ENCODE assay signal across 18 cellular contexts in the genomic region with DNA sequence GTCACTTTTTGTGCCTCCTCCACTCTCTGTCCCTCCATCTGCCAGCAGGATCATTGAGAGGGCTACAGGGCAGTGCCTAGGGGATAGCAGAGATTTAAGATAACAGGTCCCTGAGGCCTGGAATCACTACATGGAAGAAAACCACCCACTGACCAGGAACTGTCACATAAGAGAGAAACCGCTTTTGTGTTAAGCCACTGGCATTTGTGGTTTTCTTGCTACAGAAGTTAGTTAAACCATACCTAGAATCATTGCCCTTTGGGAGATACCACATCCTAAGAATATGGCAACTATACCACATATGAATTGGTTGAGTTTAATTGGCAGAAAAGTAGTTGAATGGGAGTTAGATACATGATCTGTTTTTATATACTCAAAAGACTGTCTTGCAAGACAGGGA.
"Had no signal": no experiment of that assay in that cellular context is flagged by ENCODE, and none has a peak within 500 bp of the region (broad histone marks: within the 10 kb centered on the region; RNA-seq: fewer than 3 reads in every experiment).

No MANE protein-coding gene starts in this region.

- H3K27ac Mint-ChIP-seq: activated naive CD4-positive, alpha-beta T cell treated with anti-CD3 and anti-CD28 coated beads, Interleukin-2, amount 50 U/mL, for 72 hours; brain had no signal

- H3K36me3 Mint-ChIP-seq: activated naive CD4-positive, alpha-beta T cell treated with anti-CD3 and anti-CD28 coated beads, Interleukin-2, amount 50 U/mL, for 72 hours; brain had no signal

- DNase-seq: activated CD4-positive, alpha-beta T cell treated with anti-CD3 and anti-CD28 coated beads, Interleukin-2, amount 50 U/mL, for 1 hour; activated effector memory CD4-positive, alpha-beta T cell treated with Interleukin-2 at 50 U/mL for 16 hours; activated T-cell treated with anti-CD3 and anti-CD28 coated beads, Interleukin-2, amount 50 U/mL, for 1 hour; central memory CD4-positive, alpha-beta T cell; colonic mucosa; foreskin fibroblast; glutamatergic neuron; kidney glomerular epithelial cell; left ventricle myocardium superior; stimulated activated CD4-positive, alpha-beta T cell treated with anti-CD3 and anti-CD28 coated beads, Interleukin-12 subunit alpha, Interleukin-12 subunit beta, amount 100 ng/mL, for 4 hours; stimulated activated CD4-positive, alpha-beta T cell treated with anti-CD3 and anti-CD28 coated beads, Interleukin-2, amount 100 ng/mL, for 24 hours; stimulated activated naive CD4-positive, alpha-beta T cell; T1000; upper lobe of left lung had no signal

- H3K9me3 Mint-ChIP-seq: brain, neural crest cell had no signal

- ATAC-seq: activated CD4-positive, CD25-positive, alpha-beta regulatory T cell treated with anti-CD3 and anti-CD28 coated beads, Interleukin-2, amount 50 U/mL, for 24 hours; left ventricle myocardium superior had no signal

- H3K4me3 Mint-ChIP-seq: brain, neural crest cell had no signal
